Comparison of ENCODE assay signal across 26 cellular contexts in the genomic region with DNA sequence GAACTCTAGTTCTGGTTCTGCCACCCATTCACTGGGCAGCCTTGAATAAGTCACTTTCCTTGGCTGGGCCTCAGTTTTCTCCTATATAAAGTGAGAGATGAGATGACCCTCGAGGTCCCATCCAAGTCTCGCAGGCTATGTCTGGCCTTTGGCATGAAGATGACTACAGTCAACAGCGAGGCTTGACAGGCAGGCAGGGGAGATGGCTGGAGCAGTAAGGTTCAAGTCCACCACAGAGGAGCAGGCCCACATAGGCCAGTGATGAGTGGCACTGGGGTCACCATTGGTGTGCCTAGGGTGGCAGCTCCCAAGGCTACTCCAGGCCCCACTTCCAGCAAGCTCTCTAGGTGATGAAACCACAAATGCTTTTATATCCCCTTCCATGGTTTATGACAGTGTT.
"Had no signal": no experiment of that assay in that cellular context is flagged by ENCODE, and none has a peak within 500 bp of the region (broad histone marks: within the 10 kb centered on the region; RNA-seq: fewer than 3 reads in every experiment).

No MANE protein-coding gene starts in this region.

- DNase-seq: activated CD4-positive, alpha-beta memory T cell treated with anti-CD3 and anti-CD28 coated beads for 36 hours; activated CD4-positive, alpha-beta T cell treated with anti-CD3 and anti-CD28 coated beads, Interleukin-2, amount 10 ng/mL, durations not matched to agents 24 days and 14 days; activated CD4-positive, CD25-positive, alpha-beta regulatory T cell treated with anti-CD3 and anti-CD28 coated beads, Interleukin-2, amount 50 U/mL, for 72 hours; activated CD8-positive, alpha-beta memory T cell treated with anti-CD3 and anti-CD28 coated beads, Interleukin-2, amount 50 U/mL, for 48 hours; activated gamma-delta T cell treated with Interleukin-2 at 50 U/mL for 16 hours; activated naive CD4-positive, alpha-beta T cell treated with anti-CD3 and anti-CD28 coated beads, Interleukin-2, amount 50 U/mL, for 16 hours; activated T-cell treated with anti-CD3 and anti-CD28 coated beads, Interleukin-2, amount 50 U/mL, for 24 hours; central memory CD4-positive, alpha-beta T cell; esophagus squamous epithelium; foreskin melanocyte; heart right ventricle; lower lobe of right lung; mesendoderm; nephron progenitor cell; retina; stimulated activated CD4-positive, alpha-beta T cell treated with anti-CD3 and anti-CD28 coated beads, Interleukin-12 subunit alpha, Interleukin-12 subunit beta, amount 100 ng/mL, for 4 hours; stimulated activated CD4-positive, alpha-beta T cell treated with anti-CD3 and anti-CD28 coated beads, Interleukin-4, amount 100 ng/mL, for 24 hours; substantia nigra; T-helper 17 cell; T1000 had no signal

- ATAC-seq: heart right ventricle; left lung; lower lobe of right lung; SK-N-SH treated with all-trans-retinoic acid at 6 μM for 48 hours; stimulated activated effector memory CD8-positive, alpha-beta T cell treated with anti-CD3 and anti-CD28 coated beads, Interleukin-12 subunit alpha, Interleukin-12 subunit beta, amount 100 ng/mL, for 72 hours; T-helper 17 cell had no signal

- H3K36me3 ChIP-seq: breast epithelium, esophagus squamous epithelium, heart right ventricle, left lung, lower lobe of right lung, ovary, prostate gland had no signal

- H3K4me1 ChIP-seq: breast epithelium, prostate gland had no signal

- H3K27ac ChIP-seq: breast epithelium, esophagus squamous epithelium, heart right ventricle, left lung, lower lobe of right lung, ovary, prostate gland had no signal

- H3K4me3 ChIP-seq: breast epithelium, esophagus squamous epithelium, heart right ventricle, left lung, lower lobe of right lung, ovary, prostate gland had no signal

- H3K27me3 ChIP-seq: breast epithelium, esophagus squamous epithelium, heart right ventricle, left lung, ovary had no signal

- H3K9me3 ChIP-seq: breast epithelium, lower lobe of right lung, ovary, prostate gland had no signal
